In the genomic region with DNA sequence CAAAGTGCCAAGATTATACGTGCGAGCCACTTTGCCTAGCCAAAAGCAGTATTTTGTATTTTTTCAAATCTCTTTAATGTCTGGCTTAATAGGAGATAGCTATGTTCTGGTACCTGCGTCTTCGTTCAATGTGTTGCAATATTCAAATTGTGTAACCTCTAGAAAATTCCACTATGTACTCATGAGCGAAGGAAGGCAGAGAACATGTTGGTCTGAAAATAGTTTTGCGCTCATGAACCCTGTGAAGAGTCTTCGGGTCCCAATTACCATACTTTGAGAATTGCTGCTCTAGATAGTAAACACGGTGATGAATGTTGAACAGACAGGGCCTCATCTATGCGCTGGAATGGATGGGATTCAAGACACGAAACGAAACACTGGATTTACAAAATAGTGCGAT, we compare ENCODE assay signal across 1 cellular context.
TF ChIP-seq lines count a peak whose summit lies in the region.

No MANE protein-coding gene starts in this region.

TF ChIP-seq in GM12891, 5 proteins besides CTCF, POLR2A, EP300 and RAD21:
- no peak for TF ChIP-seq TAF1 (IDR thresholded peaks at IDR 0.05; ENCODE audit: low read depth, low read length)
- TF ChIP-seq SPI1 (IDR thresholded peaks at IDR 0.05; ENCODE audit: low read depth, low read length): no peak
- TF ChIP-seq PAX5 (IDR thresholded peaks at IDR 0.05; ENCODE audit: insufficient read depth, low read length, severe bottlenecking): no peak
- TF ChIP-seq POU2F2 (IDR thresholded peaks at IDR 0.05; ENCODE audit: low read depth, low read length): no peak
- no peak for TF ChIP-seq POLR2AphosphoS5 (IDR thresholded peaks at IDR 0.05; ENCODE audit: low read depth, low read length)
TF ChIP-seq in GM12891: peak in this region for 0.
